In the genomic region with DNA sequence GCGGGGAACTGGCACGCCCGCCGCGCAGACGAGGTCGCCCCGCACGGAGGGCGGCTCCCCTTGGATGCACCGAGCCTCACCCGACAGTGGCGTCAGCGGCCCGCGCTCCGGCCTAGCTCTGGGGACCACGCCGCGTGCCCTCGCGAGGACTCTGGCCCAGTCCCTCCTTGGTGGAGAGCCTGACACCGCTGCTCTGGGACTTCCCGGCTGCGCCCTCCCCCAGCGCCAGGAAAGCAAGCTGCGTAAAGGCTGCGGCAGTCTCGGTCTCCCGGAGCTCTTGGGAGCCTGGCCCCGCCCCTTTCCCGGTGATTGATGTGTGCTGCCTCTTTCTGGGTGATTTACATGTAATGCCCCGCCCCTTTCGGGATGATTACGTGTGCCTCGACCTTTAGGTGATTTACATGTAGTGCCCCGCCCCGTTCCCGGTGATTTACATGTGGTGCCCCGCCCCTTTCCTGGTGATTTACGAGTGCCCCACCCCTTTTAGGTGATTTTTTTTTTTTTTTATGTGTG, we compare ENCODE assay signal across 8 cellular contexts. TPM values are rescaled to one million over a fixed set of nuclear protein-coding genes. Genes with fewer than 3 reads are reported as not detected.
DNase-seq lines count a peak whose midpoint lies in the region; ATAC-seq and TF ChIP-seq lines count a peak whose summit lies in the region.

A gene (minus strand): TSS at position 248 of the 513 bp plus-strand sequence. CDS start 252 bp downstream, outside the sequence.

- H3K4me3 Mint-ChIP-seq in natural killer cell treated with Interleukin-12 subunit alpha and Interleukin-12 subunit beta and Interleukin-15 and Interleukin-18, amount 100 ng/mL, for 72 hours, result peak within 1 kb of the TSS; percentile 80

- TF ChIP-seq CTCF in DND-41 (IDR thresholded peaks at IDR 0.05; ENCODE audit: borderline replicate concordance, extremely low read depth, low read length, poor library complexity, severe bottlenecking) (no peak), KMS-11 (conservative IDR thresholded peaks at IDR 0.05; ENCODE audit: low read depth, low read length) (no peak), fibroblast of pulmonary artery (IDR thresholded peaks at IDR 0.05; ENCODE audit: low read length, missing control alignments) (no peak)

- H2AFZ ChIP-seq in DND-41 (ENCODE audit: low read depth, low read length), result peak within 1 kb of the TSS; percentile 77
- H2AFZ ChIP-seq in KMS-11 (ENCODE audit: low read depth), result peak within 1 kb of the TSS; percentile 84

- H3K4me2 ChIP-seq in DND-41 (ENCODE audit: insufficient read depth, low read length) (peak within 1 kb of the TSS; percentile 96), KMS-11 (peak within 1 kb of the TSS; percentile 97)

- H3K36me3 Mint-ChIP-seq in natural killer cell treated with Interleukin-12 subunit alpha and Interleukin-12 subunit beta and Interleukin-15 and Interleukin-18, amount 100 ng/mL, for 72 hours, result peaks cover 7% of the 10 kb centered on the region

- H3K27me3 ChIP-seq in DND-41 (ENCODE audit: insufficient read depth, low read length, poor library complexity) (no peaks in the 10 kb centered on the region), KMS-11 (ENCODE audit: insufficient read depth, low read depth) (peaks cover 18% of the 10 kb centered on the region)

- H3K27me3 Mint-ChIP-seq in natural killer cell treated with Interleukin-12 subunit alpha and Interleukin-12 subunit beta and Interleukin-15 and Interleukin-18, amount 100 ng/mL, for 72 hours, result peaks cover 0 to 3% of the 10 kb centered on the region in 2 donors

- H3K9me3 Mint-ChIP-seq in natural killer cell treated with Interleukin-12 subunit alpha and Interleukin-12 subunit beta and Interleukin-15 and Interleukin-18, amount 100 ng/mL, for 72 hours, result no peaks in the 10 kb centered on the region

- peak within 1 kb of the TSS; percentile 35 to 62; a peak in 3 of 4 replicates for H3K4me3 ChIP-seq in DND-41 (ENCODE audit: low read depth in 1 of 2, low read length in 2 of 2)
- no peak within 1 kb of the TSS for H3K4me3 ChIP-seq in KMS-11 (IDR thresholded peaks at IDR 0.05; ENCODE audit: insufficient read depth, low read depth, low read length)
- H3K4me3 ChIP-seq in fibroblast of pulmonary artery (replicated peaks; ENCODE audit: low read depth, low read length), result peak within 1 kb of the TSS; percentile 58

- no peak within 1 kb of the TSS for H3K27ac ChIP-seq in DND-41 (ENCODE audit: low read length)
- peak within 1 kb of the TSS; percentile 95 for H3K27ac ChIP-seq in KMS-11

- no peaks in the 10 kb centered on the region for H3K9me3 ChIP-seq in DND-41 (ENCODE audit: insufficient read depth, low read length, severe bottlenecking)

- ATAC-seq in DND-41 (ENCODE audit: insufficient read depth, low read depth) (peak; percentile 23; the same call in 2 of the 3 replicates), GM21786 (IDR thresholded peaks at IDR 0.05; ENCODE audit: unreplicated experiment) (peak; percentile 57)
- peak; percentile 75 to 84 for ATAC-seq in natural killer cell treated with Interleukin-12 subunit alpha and Interleukin-12 subunit beta and Interleukin-15 and Interleukin-18, amount 100 ng/mL, for 72 hours

- H3K4me1 ChIP-seq in DND-41 (ENCODE audit: insufficient read depth, low read length) (peaks cover 16% of the 10 kb centered on the region), KMS-11 (ENCODE audit: low read depth, poor library complexity, severe bottlenecking) (peaks cover 7% of the 10 kb centered on the region)

- DNase-seq in DND-41 (peak; percentile 66), RPMI7951 (ENCODE audit: low read depth) (peak; percentile 98), fibroblast of pulmonary artery (ENCODE audit: low read depth) (peak; percentile 99)
- DNase-seq in activated effector memory CD4-positive, alpha-beta T cell treated with Interleukin-2 at 50 U/mL for 16 hours, result peak; percentile 81
- DNase-seq in natural killer cell treated with Interleukin-12 subunit alpha and Interleukin-12 subunit beta and Interleukin-15 and Interleukin-18, amount 100 ng/mL, for 72 hours (ENCODE audit: low spot score), result peak; percentile 99
- peak; percentile 93 for DNase-seq in stimulated activated naive CD4-positive, alpha-beta T cell treated with Interleukin-2 at 50 U/mL for 16 hours (lab: John Stamatoyannopoulos, UW)

- H3K9ac ChIP-seq in DND-41 (ENCODE audit: low read depth, low read length), result peak within 1 kb of the TSS; percentile 52
- H3K9ac ChIP-seq in KMS-11, result peak within 1 kb of the TSS; percentile 94

- H4K20me1 ChIP-seq in DND-41 (ENCODE audit: insufficient read depth, low read length), result peaks cover 42% of the 10 kb centered on the region
- H4K20me1 ChIP-seq in KMS-11 (ENCODE audit: insufficient read depth), result no peaks in the 10 kb centered on the region

- H3K36me3 ChIP-seq in DND-41 (ENCODE audit: insufficient read depth, low read length), result peaks cover 42% of the 10 kb centered on the region
- H3K36me3 ChIP-seq in KMS-11 (ENCODE audit: insufficient read depth), result peaks cover 5% of the 10 kb centered on the region; the same call in 1 of the 2 replicates

- peaks cover 28 to 36% of the 10 kb centered on the region in 2 donors for H3K4me1 Mint-ChIP-seq in natural killer cell treated with Interleukin-12 subunit alpha and Interleukin-12 subunit beta and Interleukin-15 and Interleukin-18, amount 100 ng/mL, for 72 hours (ENCODE audit: low read depth in 2 of 2)

- H3K27ac Mint-ChIP-seq in natural killer cell treated with Interleukin-12 subunit alpha and Interleukin-12 subunit beta and Interleukin-15 and Interleukin-18, amount 100 ng/mL, for 72 hours, result peak within 1 kb of the TSS; percentile 86 to 88

- H3K79me2 ChIP-seq in DND-41 (ENCODE audit: insufficient read depth, low read length) (peaks cover 10% of the 10 kb centered on the region; the same call in 1 of the 2 replicates), KMS-11 (ENCODE audit: insufficient read depth, low read depth) (peaks cover 32% of the 10 kb centered on the region; the same call in 1 of the 2 replicates)

RNA-seq across cellular contexts. Expression of the gene that starts here (rescaled TPM):
- 0.88 and 1.4 TPM in 2 replicates for total RNA-seq in RPMI7951 (2014; rRNA removed; shearing (Covaris generic))
- 1 to 10 TPM; 6.0 to 9.9 TPM for total RNA-seq in natural killer cell treated with Interleukin-12 subunit alpha and Interleukin-12 subunit beta and Interleukin-15 and Interleukin-18, amount 100 ng/mL, for 72 hours

Comparison
In these comparisons a context has a peak if more than half of its experiments do, and no peak if none do; other contexts are left out.
1. ATAC-seq: peak in every context shown above with its lines; median percentile 80 in natural killer cell treated with Interleukin-12 subunit alpha and Interleukin-12 subunit beta and Interleukin-15 and Interleukin-18, amount 100 ng/mL, for 72 hours; 57 in GM21786; 23 in DND-41.